ENCODE assay signal across 6 cellular contexts in genomic region chr17:18741228-18741627, GRCh38. TPM values are rescaled to one million over a fixed set of nuclear protein-coding genes. Genes with fewer than 3 reads are reported as not detected.
"Had no signal": no experiment of that assay in that cellular context is flagged by ENCODE, and none has a peak within 500 bp of the region (broad histone marks: within the 10 kb centered on the region; RNA-seq: fewer than 3 reads in every experiment).

No MANE protein-coding gene starts in this region.

RNA-seq across cellular contexts. Expression of gene FBXW10, which starts 2.6 kb away (rescaled TPM):
- total RNA-seq: dermis microvascular lymphatic vessel endothelial cell; mononuclear cell; natural killer cell treated with Interleukin-12 subunit alpha and Interleukin-12 subunit beta and Interleukin-15 and Interleukin-18, amount 100 ng/mL, for 72 hours; sciatic nerve; urinary bladder had no signal
- polyA plus RNA-seq: immature natural killer cell had no signal
